Comparison of ENCODE assay signal across 8 cellular contexts in genomic region chr15:64703632-64703959, GRCh38.
A peak's percentile ranks its signal among the peaks of the same experiment; 100 is the strongest.
DNase-seq lines count a peak whose midpoint lies in the region; ATAC-seq and TF ChIP-seq lines count a peak whose summit lies in the region.

No MANE protein-coding gene starts in this region.

- CTCF ChIA-PET in CD4-positive, alpha-beta T cell (lab: Charles Lee): no interaction called here

- H3K4me3 ChIP-seq in HUES6 (ENCODE audit: low read depth, low read length) (peak overlapping the region; percentile 41), mesodermal cell (ENCODE audit: extremely low read depth, insufficient read depth, low read length, poor library complexity, severe bottlenecking) (peak overlapping the region; percentile 90)

- H3K27ac ChIP-seq in CD4-positive, alpha-beta T cell (ENCODE audit: low read depth, low read length): peak overlapping the region; percentile 75
- H3K27ac ChIP-seq in HUES6 (ENCODE audit: low read depth, low read length) (peak overlapping the region; percentile 52; the same call in 1 of the 2 replicates), mesodermal cell (ENCODE audit: low read depth, low read length, severe bottlenecking) (peak overlapping the region; percentile 90)

- peak; percentile 4 for ATAC-seq in CD4-positive, alpha-beta T cell (ENCODE audit: poor library complexity)
- ATAC-seq in HG03097 (IDR thresholded peaks at IDR 0.05; ENCODE audit: low FRiP score, unreplicated experiment): no peak

- H3K36me3 ChIP-seq in HUES6 (ENCODE audit: control insufficient read depth, insufficient read depth, low read length) (peaks cover 24% of the 10 kb centered on the region), mesodermal cell (ENCODE audit: control insufficient read depth, insufficient read depth, low read length) (peaks cover 11% of the 10 kb centered on the region)

- no peak for DNase-seq in CD4-positive, alpha-beta T cell
- DNase-seq in NCI-H69 (lab: John Stamatoyannopoulos, UW) (no peak), GOT3 (lab: John Stamatoyannopoulos, UW) (no peak), SKM-1 treated with dmso at 0.1 percent for 144 hours (lab: John Stamatoyannopoulos, UW; ENCODE audit: unreplicated experiment) (no peak)

- peak overlapping the region; percentile 85 for H3K4me3 Mint-ChIP-seq in CD4-positive, alpha-beta T cell
- H3K4me3 Mint-ChIP-seq in brain: peak overlapping the region; percentile 86 to 92 (median 89)

- H3K27ac Mint-ChIP-seq in CD4-positive, alpha-beta T cell: peak overlapping the region; percentile 62
- H3K27ac Mint-ChIP-seq in brain: peak overlapping the region; percentile 93 to 97 (median 96)

- H3K9me3 Mint-ChIP-seq in CD4-positive, alpha-beta T cell: no peaks in the 10 kb centered on the region
- no peaks in the 10 kb centered on the region for H3K9me3 Mint-ChIP-seq in brain

- 82 to 88% methylated on average over 7 of the region's 7 CpGs for WGBS in mesodermal cell (ENCODE audit: insufficient coverage in 2 of 2), 2 experiments

- peaks cover 11% of the 10 kb centered on the region for H3K36me3 Mint-ChIP-seq in CD4-positive, alpha-beta T cell (ENCODE audit: low read depth)
- no peaks in the 10 kb centered on the region for H3K36me3 Mint-ChIP-seq in brain

- intact Hi-C loops in CD4-positive, alpha-beta T cell (cut with DNase I, micrococcal nuclease): loop anchor here in 1 of 2 experiments (5.0 kb wide), 2 partner anchors 541 to 584 kb away; partner anchors contain the start of genes PARP16 and PPIB

- POLR2A ChIA-PET in CD4-positive, alpha-beta T cell (lab: Charles Lee): interaction anchor here (1.0 to 2.4 kb wide), 3 partner anchors 13 to 191 kb away, joined by 3 to 11 read pairs (median 4); no protein-coding TSS in a partner anchor

- H3K4me1 ChIP-seq in HUES6 (ENCODE audit: control insufficient read depth, insufficient read depth, low read length): peaks cover 40% of the 10 kb centered on the region
- H3K4me1 ChIP-seq in mesodermal cell (ENCODE audit: control insufficient read depth, insufficient read depth, low read length, poor library complexity, severe bottlenecking): peaks cover 42% of the 10 kb centered on the region

- TF ChIP-seq CTCF in CD4-positive, alpha-beta T cell (IDR thresholded peaks at IDR 0.05): no peak
- TF ChIP-seq CTCF in brain (conservative IDR thresholded peaks at IDR 0.05): no peak

- H3K9ac ChIP-seq in HUES6 (ENCODE audit: low read length): peak overlapping the region; percentile 47

- no peaks in the 10 kb centered on the region for H3K27me3 Mint-ChIP-seq in CD4-positive, alpha-beta T cell
- peaks cover 13% of the 10 kb centered on the region for H3K27me3 Mint-ChIP-seq in brain

- H3K4me1 Mint-ChIP-seq in CD4-positive, alpha-beta T cell (ENCODE audit: low read depth): peaks cover 52% of the 10 kb centered on the region
- H3K4me1 Mint-ChIP-seq in brain: peaks cover 44% of the 10 kb centered on the region

- H3K27me3 ChIP-seq in CD4-positive, alpha-beta T cell (ENCODE audit: control insufficient read depth, insufficient read depth, low read length): no peaks in the 10 kb centered on the region
- H3K27me3 ChIP-seq in HUES6 (ENCODE audit: control insufficient read depth, insufficient read depth, low read length): no peaks in the 10 kb centered on the region

- H3K9me3 ChIP-seq in CD4-positive, alpha-beta T cell (ENCODE audit: control insufficient read depth, low read length): no peaks in the 10 kb centered on the region
- H3K9me3 ChIP-seq in HUES6 (ENCODE audit: control insufficient read depth, insufficient read depth, low read depth, low read length): no peaks in the 10 kb centered on the region
- H3K9me3 ChIP-seq in mesodermal cell (ENCODE audit: control insufficient read depth, low read length): no peaks in the 10 kb centered on the region
